In genomic region chr11:71326328-71326940, GRCh38 we compare ENCODE assay signal across 20 cellular contexts.
"Had no signal": no experiment of that assay in that cellular context is flagged by ENCODE, and none has a peak within 500 bp of the region (broad histone marks: within the 10 kb centered on the region; RNA-seq: fewer than 3 reads in every experiment).

No MANE protein-coding gene starts in this region.

- ATAC-seq: gastroesophageal sphincter, left colon had no signal

- H3K27ac Mint-ChIP-seq: nephron progenitor cell; stimulated activated memory B cell treated with anti-CD40 and anti-IgM and Interleukin-4, amounts not matched to agents 10 μg/mL and 1 μg/mL and 100 μg/mL, for 72 hours; stimulated activated naive CD8-positive, alpha-beta T cell treated with anti-CD3 and anti-CD28 coated beads, Interleukin-15, Interleukin-2, amounts not matched to agents 100 ng/mL and 50 ng/mL, for 24 hours had no signal

- H3K4me1 ChIP-seq: colonic mucosa, esophagus squamous epithelium, gastroesophageal sphincter, right atrium auricular region, tibial artery, upper lobe of left lung, vagina had no signal

- H3K36me3 ChIP-seq: colonic mucosa, esophagus squamous epithelium, gastroesophageal sphincter, neutrophil, right atrium auricular region, tibial artery, upper lobe of left lung, vagina had no signal

- H3K4me3 Mint-ChIP-seq: nephron progenitor cell; stimulated activated memory B cell treated with anti-CD40 and anti-IgM and Interleukin-4, amounts not matched to agents 10 μg/mL and 1 μg/mL and 100 μg/mL, for 72 hours; stimulated activated naive CD8-positive, alpha-beta T cell treated with anti-CD3 and anti-CD28 coated beads, Interleukin-15, Interleukin-2, amounts not matched to agents 100 ng/mL and 50 ng/mL, for 24 hours had no signal

- H3K36me3 Mint-ChIP-seq: stimulated activated memory B cell treated with anti-CD40 and anti-IgM and Interleukin-4, amounts not matched to agents 10 μg/mL and 1 μg/mL and 100 μg/mL, for 72 hours had no signal

- H3K27me3 ChIP-seq: colonic mucosa, neutrophil, right atrium auricular region, upper lobe of left lung, vagina had no signal

- DNase-seq: colonic mucosa; dermis blood vessel endothelial cell; esophagus squamous epithelium; foreskin fibroblast; glutamatergic neuron; left colon; nephron progenitor cell; stimulated activated CD4-positive, alpha-beta T cell treated with anti-CD3 and anti-CD28 coated beads, Interleukin-15, amount 100 ng/mL, for 24 hours; stimulated activated CD4-positive, alpha-beta T cell treated with anti-CD3 and anti-CD28 coated beads, Interleukin-1b, Interleukin-23, amount 100 ng/mL, for 48 hours; stimulated activated CD4-positive, alpha-beta T cell treated with anti-CD3 and anti-CD28 coated beads, Interleukin-4, amount 100 ng/mL, for 24 hours; upper lobe of left lung had no signal

- FAIRE-seq: keratinocyte had no signal

- H3K27ac ChIP-seq: colonic mucosa, esophagus squamous epithelium, gastroesophageal sphincter, neutrophil, right atrium auricular region, tibial artery, upper lobe of left lung, vagina had no signal

- H3K4me1 Mint-ChIP-seq: stimulated activated memory B cell treated with anti-CD40 and anti-IgM and Interleukin-4, amounts not matched to agents 10 μg/mL and 1 μg/mL and 100 μg/mL, for 72 hours had no signal

- H3K4me3 ChIP-seq: colonic mucosa, esophagus squamous epithelium, gastroesophageal sphincter, right atrium auricular region, smooth muscle cell, tibial artery, upper lobe of left lung, vagina had no signal

- H3K9me3 Mint-ChIP-seq: stimulated activated memory B cell treated with anti-CD40 and anti-IgM and Interleukin-4, amounts not matched to agents 10 μg/mL and 1 μg/mL and 100 μg/mL, for 72 hours; stimulated activated naive CD8-positive, alpha-beta T cell treated with anti-CD3 and anti-CD28 coated beads, Interleukin-15, Interleukin-2, amounts not matched to agents 100 ng/mL and 50 ng/mL, for 24 hours had no signal

- H3K4me2 ChIP-seq: smooth muscle cell had no signal

- H3K9me3 ChIP-seq: colonic mucosa, esophagus squamous epithelium, gastroesophageal sphincter, neutrophil, right atrium auricular region, tibial artery, upper lobe of left lung, vagina had no signal
